1 cellular context compared by ENCODE assay signal in the genomic region with DNA sequence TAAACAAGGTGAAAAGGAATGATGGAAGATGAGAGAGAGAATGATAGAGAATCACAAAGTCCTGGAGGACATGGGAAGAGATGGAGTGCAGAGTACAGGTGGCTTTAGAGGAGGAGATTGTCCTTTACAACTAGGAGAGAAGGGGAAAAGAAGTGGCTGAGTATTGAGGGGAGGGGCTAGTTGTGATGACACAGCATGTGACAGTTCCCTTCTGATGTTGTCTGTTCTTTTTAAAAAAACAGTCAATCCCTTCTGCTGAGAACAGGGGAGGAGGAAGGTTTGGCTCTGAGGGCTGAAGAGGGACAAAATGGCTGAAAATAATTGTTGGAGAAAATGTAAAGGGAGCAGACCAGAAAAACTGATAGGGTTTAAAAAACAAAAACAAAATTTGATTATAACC.
TF ChIP-seq lines count a peak whose summit lies in the region.

No MANE protein-coding gene starts in this region.

TF ChIP-seq in K562, 482 proteins besides CTCF, POLR2A, EP300 and RAD21 (continued from another document):
- TF ChIP-seq, protein P1, sequence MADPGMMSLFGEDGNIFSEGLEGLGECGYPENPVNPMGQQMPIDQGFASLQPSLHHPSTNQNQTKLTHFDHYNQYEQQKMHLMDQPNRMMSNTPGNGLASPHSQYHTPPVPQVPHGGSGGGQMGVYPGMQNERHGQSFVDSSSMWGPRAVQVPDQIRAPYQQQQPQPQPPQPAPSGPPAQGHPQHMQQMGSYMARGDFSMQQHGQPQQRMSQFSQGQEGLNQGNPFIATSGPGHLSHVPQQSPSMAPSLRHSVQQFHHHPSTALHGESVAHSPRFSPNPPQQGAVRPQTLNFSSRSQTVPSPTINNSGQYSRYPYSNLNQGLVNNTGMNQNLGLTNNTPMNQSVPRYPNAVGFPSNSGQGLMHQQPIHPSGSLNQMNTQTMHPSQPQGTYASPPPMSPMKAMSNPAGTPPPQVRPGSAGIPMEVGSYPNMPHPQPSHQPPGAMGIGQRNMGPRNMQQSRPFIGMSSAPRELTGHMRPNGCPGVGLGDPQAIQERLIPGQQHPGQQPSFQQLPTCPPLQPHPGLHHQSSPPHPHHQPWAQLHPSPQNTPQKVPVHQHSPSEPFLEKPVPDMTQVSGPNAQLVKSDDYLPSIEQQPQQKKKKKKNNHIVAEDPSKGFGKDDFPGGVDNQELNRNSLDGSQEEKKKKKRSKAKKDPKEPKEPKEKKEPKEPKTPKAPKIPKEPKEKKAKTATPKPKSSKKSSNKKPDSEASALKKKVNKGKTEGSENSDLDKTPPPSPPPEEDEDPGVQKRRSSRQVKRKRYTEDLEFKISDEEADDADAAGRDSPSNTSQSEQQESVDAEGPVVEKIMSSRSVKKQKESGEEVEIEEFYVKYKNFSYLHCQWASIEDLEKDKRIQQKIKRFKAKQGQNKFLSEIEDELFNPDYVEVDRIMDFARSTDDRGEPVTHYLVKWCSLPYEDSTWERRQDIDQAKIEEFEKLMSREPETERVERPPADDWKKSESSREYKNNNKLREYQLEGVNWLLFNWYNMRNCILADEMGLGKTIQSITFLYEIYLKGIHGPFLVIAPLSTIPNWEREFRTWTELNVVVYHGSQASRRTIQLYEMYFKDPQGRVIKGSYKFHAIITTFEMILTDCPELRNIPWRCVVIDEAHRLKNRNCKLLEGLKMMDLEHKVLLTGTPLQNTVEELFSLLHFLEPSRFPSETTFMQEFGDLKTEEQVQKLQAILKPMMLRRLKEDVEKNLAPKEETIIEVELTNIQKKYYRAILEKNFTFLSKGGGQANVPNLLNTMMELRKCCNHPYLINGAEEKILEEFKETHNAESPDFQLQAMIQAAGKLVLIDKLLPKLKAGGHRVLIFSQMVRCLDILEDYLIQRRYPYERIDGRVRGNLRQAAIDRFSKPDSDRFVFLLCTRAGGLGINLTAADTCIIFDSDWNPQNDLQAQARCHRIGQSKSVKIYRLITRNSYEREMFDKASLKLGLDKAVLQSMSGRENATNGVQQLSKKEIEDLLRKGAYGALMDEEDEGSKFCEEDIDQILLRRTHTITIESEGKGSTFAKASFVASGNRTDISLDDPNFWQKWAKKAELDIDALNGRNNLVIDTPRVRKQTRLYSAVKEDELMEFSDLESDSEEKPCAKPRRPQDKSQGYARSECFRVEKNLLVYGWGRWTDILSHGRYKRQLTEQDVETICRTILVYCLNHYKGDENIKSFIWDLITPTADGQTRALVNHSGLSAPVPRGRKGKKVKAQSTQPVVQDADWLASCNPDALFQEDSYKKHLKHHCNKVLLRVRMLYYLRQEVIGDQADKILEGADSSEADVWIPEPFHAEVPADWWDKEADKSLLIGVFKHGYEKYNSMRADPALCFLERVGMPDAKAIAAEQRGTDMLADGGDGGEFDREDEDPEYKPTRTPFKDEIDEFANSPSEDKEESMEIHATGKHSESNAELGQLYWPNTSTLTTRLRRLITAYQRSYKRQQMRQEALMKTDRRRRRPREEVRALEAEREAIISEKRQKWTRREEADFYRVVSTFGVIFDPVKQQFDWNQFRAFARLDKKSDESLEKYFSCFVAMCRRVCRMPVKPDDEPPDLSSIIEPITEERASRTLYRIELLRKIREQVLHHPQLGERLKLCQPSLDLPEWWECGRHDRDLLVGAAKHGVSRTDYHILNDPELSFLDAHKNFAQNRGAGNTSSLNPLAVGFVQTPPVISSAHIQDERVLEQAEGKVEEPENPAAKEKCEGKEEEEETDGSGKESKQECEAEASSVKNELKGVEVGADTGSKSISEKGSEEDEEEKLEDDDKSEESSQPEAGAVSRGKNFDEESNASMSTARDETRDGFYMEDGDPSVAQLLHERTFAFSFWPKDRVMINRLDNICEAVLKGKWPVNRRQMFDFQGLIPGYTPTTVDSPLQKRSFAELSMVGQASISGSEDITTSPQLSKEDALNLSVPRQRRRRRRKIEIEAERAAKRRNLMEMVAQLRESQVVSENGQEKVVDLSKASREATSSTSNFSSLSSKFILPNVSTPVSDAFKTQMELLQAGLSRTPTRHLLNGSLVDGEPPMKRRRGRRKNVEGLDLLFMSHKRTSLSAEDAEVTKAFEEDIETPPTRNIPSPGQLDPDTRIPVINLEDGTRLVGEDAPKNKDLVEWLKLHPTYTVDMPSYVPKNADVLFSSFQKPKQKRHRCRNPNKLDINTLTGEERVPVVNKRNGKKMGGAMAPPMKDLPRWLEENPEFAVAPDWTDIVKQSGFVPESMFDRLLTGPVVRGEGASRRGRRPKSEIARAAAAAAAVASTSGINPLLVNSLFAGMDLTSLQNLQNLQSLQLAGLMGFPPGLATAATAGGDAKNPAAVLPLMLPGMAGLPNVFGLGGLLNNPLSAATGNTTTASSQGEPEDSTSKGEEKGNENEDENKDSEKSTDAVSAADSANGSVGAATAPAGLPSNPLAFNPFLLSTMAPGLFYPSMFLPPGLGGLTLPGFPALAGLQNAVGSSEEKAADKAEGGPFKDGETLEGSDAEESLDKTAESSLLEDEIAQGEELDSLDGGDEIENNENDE (IDR thresholded peaks at IDR 0.05; ENCODE audit: low read depth, low read length) = no peak
- peak; percentile 90 for TF ChIP-seq ZNF316 (IDR thresholded peaks at IDR 0.05)
